ENCODE assay signal across 8 cellular contexts in the genomic region with DNA sequence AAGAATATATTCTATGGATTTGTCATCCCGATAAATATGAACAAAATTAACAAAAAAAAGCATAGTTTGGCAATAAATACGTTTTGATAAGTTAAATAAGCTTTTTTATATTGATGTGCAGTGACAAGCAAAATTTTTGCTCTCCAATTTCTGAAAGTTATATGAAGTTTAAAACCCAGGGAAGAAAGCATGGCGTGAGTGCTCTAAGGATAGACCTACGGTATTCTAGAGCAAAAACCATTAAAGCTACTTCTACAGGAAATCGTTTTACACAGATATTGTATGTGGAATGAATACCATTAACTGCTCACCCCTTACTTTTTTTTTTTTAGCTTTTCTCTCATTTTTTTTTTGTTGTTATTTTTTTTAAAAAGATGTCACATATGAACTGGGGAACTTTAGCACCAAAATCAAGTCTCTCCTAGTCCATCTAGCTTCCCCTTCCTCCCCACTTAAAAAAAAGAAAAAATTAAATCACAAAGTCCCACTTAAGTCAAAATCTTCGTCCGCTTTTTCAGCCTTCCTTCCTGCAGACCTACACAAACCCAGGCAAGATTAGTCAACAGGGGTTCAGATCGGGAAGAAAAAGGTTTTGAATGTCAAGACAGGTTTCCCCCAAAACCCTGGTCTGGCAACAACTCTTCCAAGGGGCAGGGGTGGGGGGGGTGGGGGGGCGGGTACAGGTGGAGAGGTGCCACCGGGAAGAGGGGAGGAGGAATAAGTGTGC. TPM values are rescaled to one million over a fixed set of nuclear protein-coding genes. Genes with fewer than 3 reads are reported as not detected.
DNase-seq lines count a peak whose midpoint lies in the region; ATAC-seq, FAIRE-seq and TF ChIP-seq lines count a peak whose summit lies in the region.

No MANE protein-coding gene starts in this region.

- TF ChIP-seq CTCF in body of pancreas (IDR thresholded peaks at IDR 0.05) (no peak), transverse colon (IDR thresholded peaks at IDR 0.05) (no peak), D721Med (IDR thresholded peaks at IDR 0.05; ENCODE audit: insufficient read depth, missing control alignments) (no peak)

- peak overlapping the region in 3 of 4 donors; percentile 98 to 100 (median 99) for H3K27ac ChIP-seq in body of pancreas
- peak overlapping the region; percentile 97 to 100 (median 98) for H3K27ac ChIP-seq in transverse colon

- H3K4me3 ChIP-seq in body of pancreas (no peak overlapping the region), transverse colon (peak overlapping the region; percentile 66 to 90 (median 80))

- H3K4me1 Mint-ChIP-seq in activated T-cell treated with anti-CD3 and anti-CD28 coated beads, Interleukin-2, amount 50 U/mL, for 72 hours (ENCODE audit: low read depth) = peaks cover 56% of the 10 kb centered on the region
- peaks cover 39% of the 10 kb centered on the region for H3K4me1 Mint-ChIP-seq in memory B cell

- H3K36me3 Mint-ChIP-seq in activated T-cell treated with anti-CD3 and anti-CD28 coated beads, Interleukin-2, amount 50 U/mL, for 72 hours (ENCODE audit: insufficient read depth in 2 of 2) = peaks cover 30 to 39% of the 10 kb centered on the region in 2 donors
- peaks cover 34% of the 10 kb centered on the region for H3K36me3 Mint-ChIP-seq in memory B cell

- H3K27me3 ChIP-seq in body of pancreas (no peaks in the 10 kb centered on the region), transverse colon (no peaks in the 10 kb centered on the region)

- DNase-seq in activated T-cell treated with anti-CD3 and anti-CD28 coated beads, Interleukin-2, amount 50 U/mL, for 72 hours = no peak
- DNase-seq in activated T-cell treated with anti-CD3 and anti-CD28 coated beads for 4 hours = no peak
- DNase-seq in body of pancreas = no peak
- no peak for DNase-seq in memory B cell (ENCODE audit: low spot score in 2 of 2)
- no peak for DNase-seq in transverse colon
- no peak for DNase-seq in D721Med (ENCODE audit: insufficient read length, low spot score)
- no peak for DNase-seq in NCI-H2196 (lab: John Stamatoyannopoulos, UW; ENCODE audit: unreplicated experiment)
- DNase-seq in foreskin melanocyte = no peak

- H3K27me3 Mint-ChIP-seq in activated T-cell treated with anti-CD3 and anti-CD28 coated beads, Interleukin-2, amount 50 U/mL, for 72 hours (ENCODE audit: low read depth) = no peaks in the 10 kb centered on the region
- H3K27me3 Mint-ChIP-seq in memory B cell = no peaks in the 10 kb centered on the region

- H3K36me3 ChIP-seq in body of pancreas (replicated peaks in 1 of 2; ENCODE audit: insufficient read depth in 1 of 2, low read depth in 2 of 2) (peaks cover 0 to 9% of the 10 kb centered on the region in 2 donors), transverse colon (peaks cover 0 to 31% (median 12%) of the 10 kb centered on the region in 4 donors)

- in situ Hi-C loops in transverse colon (cut with MboI; ENCODE audit: low pct_ligation_motif_present in 1 of 4, low pct_unique_long_range_greater_than_20kb in 1 of 4, low sequenced_read_pairs in 3 of 4) = loop anchor here in 2 of 4 donors (10.0 kb wide), 1 partner anchor 544 kb away; no protein-coding TSS in a partner anchor

- peak overlapping the region; percentile 91 to 96 for H3K4me3 Mint-ChIP-seq in activated T-cell treated with anti-CD3 and anti-CD28 coated beads, Interleukin-2, amount 50 U/mL, for 72 hours
- peak overlapping the region; percentile 89 for H3K4me3 Mint-ChIP-seq in memory B cell

- peak overlapping the region; percentile 98 for H3K27ac Mint-ChIP-seq in activated T-cell treated with anti-CD3 and anti-CD28 coated beads, Interleukin-2, amount 50 U/mL, for 72 hours
- H3K27ac Mint-ChIP-seq in memory B cell = peak overlapping the region; percentile 93

- H3K9me3 ChIP-seq in body of pancreas (no peaks in the 10 kb centered on the region), transverse colon (no peaks in the 10 kb centered on the region)

- intact Hi-C loops in body of pancreas (cut with DNase I) = no loop called here
- intact Hi-C loops in transverse colon (cut with DNase I; ENCODE audit: low total_unique reads) = no loop called here

- TF ChIP-seq EP300 in transverse colon (IDR thresholded peaks at IDR 0.05; ENCODE audit: low read depth) = no peak

- FAIRE-seq in D721Med (lab: Jason Lieb, UNC) = no peak

- WGBS in body of pancreas, 2 donors = 20 to 24% methylated on average over 10 of the region's 10 CpGs
- WGBS in transverse colon (ENCODE audit: low coverage in 1 of 2), 2 donors = 23% methylated on average over 9 to 10 of the region's 10 CpGs

- no peak for ATAC-seq in activated T-cell treated with anti-CD3 and anti-CD28 coated beads, Interleukin-2, amount 50 U/mL, for 72 hours (replicated peaks in 1 of 2)
- ATAC-seq in body of pancreas (no peak), memory B cell (ENCODE audit: low read depth) (no peak)

- TF ChIP-seq POLR2A in body of pancreas (IDR thresholded peaks at IDR 0.05) (no peak), transverse colon (IDR thresholded peaks at IDR 0.05) (peak; percentile 8)

- no peaks in the 10 kb centered on the region for H3K9me3 Mint-ChIP-seq in activated T-cell treated with anti-CD3 and anti-CD28 coated beads, Interleukin-2, amount 50 U/mL, for 72 hours
- H3K9me3 Mint-ChIP-seq in memory B cell = no peaks in the 10 kb centered on the region

- H3K4me1 ChIP-seq in body of pancreas (peaks cover 55% of the 10 kb centered on the region), transverse colon (peaks cover 0 to 67% (median 47%) of the 10 kb centered on the region in 4 donors)

RNA-seq across cellular contexts. Expression of gene ZFP36L1, which starts 4.4 kb away (rescaled TPM):
- total RNA-seq in activated T-cell treated with anti-CD3 and anti-CD28 coated beads, Interleukin-2, amount 50 U/mL, for 72 hours = 10 to 100 TPM; 95.0 TPM
- total RNA-seq in body of pancreas (100 to 1,000 TPM; 155 to 365 TPM), transverse colon (100 to 1,000 TPM; 180 to 712 (median 266) TPM)

Comparison
In these comparisons a context has a peak if more than half of its experiments do, and no peak if none do; other contexts are left out.
1. H3K4me3 ChIP-seq: peak in transverse colon (4 of 4); none in body of pancreas (0 of 2).